In the genomic region with DNA sequence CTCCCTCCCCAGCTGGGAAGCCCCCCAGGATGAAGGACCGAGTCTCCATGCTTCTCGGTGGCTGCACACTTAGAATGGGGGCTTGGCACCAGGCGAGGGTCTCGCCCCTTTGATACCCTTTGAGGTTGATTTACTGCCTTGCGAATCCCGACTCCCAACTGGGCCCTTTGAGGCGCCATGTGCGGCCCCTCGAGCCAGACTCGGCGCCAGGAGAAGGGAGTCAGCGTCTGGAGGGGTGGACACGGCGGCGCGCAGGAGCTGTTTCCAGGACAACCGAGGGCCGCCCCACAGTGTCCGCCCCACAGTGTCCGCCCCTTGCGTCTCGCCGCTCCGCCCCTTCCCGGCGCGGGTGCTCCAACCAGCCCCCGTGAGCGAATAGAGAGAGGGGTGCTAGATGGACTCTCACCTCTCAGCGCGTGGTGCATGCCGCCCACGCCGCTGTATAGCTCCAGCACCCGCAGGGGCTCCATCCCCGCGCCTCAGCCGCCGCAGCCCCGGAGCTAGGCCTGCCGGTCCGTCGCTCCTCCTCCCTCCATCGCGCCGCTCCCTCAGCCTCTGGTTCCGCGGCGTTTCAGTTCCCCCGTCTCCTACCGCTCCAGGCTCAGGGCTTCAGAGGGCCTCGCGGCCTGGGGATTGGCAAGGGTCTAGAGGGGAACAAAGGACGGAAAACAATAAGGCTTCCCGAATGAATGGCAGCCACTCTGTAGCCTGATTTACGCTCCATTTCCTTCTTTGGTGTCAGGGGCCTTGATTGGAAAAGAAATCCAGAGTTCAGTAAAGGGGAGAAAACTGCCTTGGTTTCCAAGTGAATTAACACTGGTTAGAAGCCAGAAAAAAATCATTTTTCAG, we compare ENCODE assay signal across 8 cellular contexts. TPM values are rescaled to one million over a fixed set of nuclear protein-coding genes. Genes with fewer than 3 reads are reported as not detected.
DNase-seq lines count a peak whose midpoint lies in the region; ATAC-seq and TF ChIP-seq lines count a peak whose summit lies in the region.

A gene with protein sequence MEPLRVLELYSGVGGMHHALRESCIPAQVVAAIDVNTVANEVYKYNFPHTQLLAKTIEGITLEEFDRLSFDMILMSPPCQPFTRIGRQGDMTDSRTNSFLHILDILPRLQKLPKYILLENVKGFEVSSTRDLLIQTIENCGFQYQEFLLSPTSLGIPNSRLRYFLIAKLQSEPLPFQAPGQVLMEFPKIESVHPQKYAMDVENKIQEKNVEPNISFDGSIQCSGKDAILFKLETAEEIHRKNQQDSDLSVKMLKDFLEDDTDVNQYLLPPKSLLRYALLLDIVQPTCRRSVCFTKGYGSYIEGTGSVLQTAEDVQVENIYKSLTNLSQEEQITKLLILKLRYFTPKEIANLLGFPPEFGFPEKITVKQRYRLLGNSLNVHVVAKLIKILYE (minus strand): TSS at position 508 of the 849 bp plus-strand sequence. CDS start 38 bp downstream, at position 470.

- H3K27me3 ChIP-seq in OCI-LY3 (ENCODE audit: low read depth, low read length) (no peaks in the 10 kb centered on the region), esophagus (ENCODE audit: control insufficient read depth in 1 of 2, insufficient read depth in 2 of 2, low read length in 2 of 2) (no peaks in the 10 kb centered on the region), muscle layer of colon (ENCODE audit: control insufficient read depth in 1 of 2, insufficient read depth in 2 of 2, low read length in 2 of 2) (no peaks in the 10 kb centered on the region)

- DNase-seq in COR-L47 (lab: John Stamatoyannopoulos, UW) (peak; percentile 51), HK-2 (ENCODE audit: unreplicated experiment) (peak; percentile 86)
- DNase-seq in activated T-cell treated with anti-CD3 and anti-CD28 coated beads, Interleukin-2, amount 50 U/mL, for 4 hours: peak; percentile 73
- DNase-seq in stimulated activated CD8-positive, alpha-beta memory T cell treated with anti-CD3 and anti-CD28 coated beads, Interleukin-4, amount 100 ng/mL, for 48 hours: peak; percentile 87

- H3K4me3 ChIP-seq in OCI-LY3 (ENCODE audit: low read length): peak within 1 kb of the TSS; percentile 94
- H3K4me3 ChIP-seq in esophagus (ENCODE audit: low read depth in 1 of 2, low read length in 2 of 2): peak within 1 kb of the TSS; percentile 76 to 92
- H3K4me3 ChIP-seq in muscle layer of colon (ENCODE audit: low read depth in 1 of 2, low read length in 2 of 2): peak within 1 kb of the TSS; percentile 86 to 96

- peak; percentile 89 for ATAC-seq in GM19463 (IDR thresholded peaks at IDR 0.05; ENCODE audit: unreplicated experiment)
- ATAC-seq in activated T-cell treated with anti-CD3 and anti-CD28 coated beads, Interleukin-2, amount 50 U/mL, for 4 hours: peak; percentile 94 to 96

- H3K9me3 ChIP-seq in OCI-LY3 (ENCODE audit: insufficient read depth, low read length) (no peaks in the 10 kb centered on the region), esophagus (ENCODE audit: control insufficient read depth in 2 of 2, insufficient read depth in 1 of 2, low read depth in 1 of 2, low read length in 1 of 2) (no peaks in the 10 kb centered on the region), muscle layer of colon (ENCODE audit: low read length) (no peaks in the 10 kb centered on the region)

- no peaks in the 10 kb centered on the region for H3K36me3 ChIP-seq in OCI-LY3 (replicated peaks; ENCODE audit: low read depth, low read length)
- H3K36me3 ChIP-seq in esophagus (ENCODE audit: control insufficient read depth in 2 of 2, insufficient read depth in 2 of 2, low read length in 1 of 2): no peaks in the 10 kb centered on the region
- no peaks in the 10 kb centered on the region for H3K36me3 ChIP-seq in muscle layer of colon (ENCODE audit: insufficient read depth, low read length)

- H3K4me1 Mint-ChIP-seq in activated T-cell treated with anti-CD3 and anti-CD28 coated beads, Interleukin-2, amount 50 U/mL, for 4 hours (ENCODE audit: low read depth): peaks cover 51% of the 10 kb centered on the region

- peak within 1 kb of the TSS; percentile 89 for H3K4me2 ChIP-seq in OCI-LY3 (ENCODE audit: low read length)

- no peaks in the 10 kb centered on the region for H3K27me3 Mint-ChIP-seq in activated T-cell treated with anti-CD3 and anti-CD28 coated beads, Interleukin-2, amount 50 U/mL, for 4 hours (ENCODE audit: low read depth)

- WGBS in esophagus, 2 donors: 1% methylated on average over 55 to 56 of the region's 56 CpGs

- H3K79me2 ChIP-seq in OCI-LY3 (ENCODE audit: low read length): peaks cover 6% of the 10 kb centered on the region; the same call in 1 of the 2 replicates

- H3K36me3 Mint-ChIP-seq in activated T-cell treated with anti-CD3 and anti-CD28 coated beads, Interleukin-2, amount 50 U/mL, for 4 hours (ENCODE audit: insufficient read depth): peaks cover 1% of the 10 kb centered on the region

- peak within 1 kb of the TSS; percentile 93 for H2AFZ ChIP-seq in OCI-LY3 (ENCODE audit: low read depth, low read length)

- H3K4me3 Mint-ChIP-seq in activated T-cell treated with anti-CD3 and anti-CD28 coated beads, Interleukin-2, amount 50 U/mL, for 4 hours: peak within 1 kb of the TSS; percentile 95

- H3K4me1 ChIP-seq in OCI-LY3 (ENCODE audit: low read length): peaks cover 23% of the 10 kb centered on the region
- H3K4me1 ChIP-seq in esophagus (ENCODE audit: control insufficient read depth in 2 of 2, insufficient read depth in 2 of 2, low read length in 1 of 2): no peaks in the 10 kb centered on the region
- peaks cover 4% of the 10 kb centered on the region for H3K4me1 ChIP-seq in muscle layer of colon (ENCODE audit: insufficient read depth, low read length)

- H3K9me3 Mint-ChIP-seq in activated T-cell treated with anti-CD3 and anti-CD28 coated beads, Interleukin-2, amount 50 U/mL, for 4 hours: no peaks in the 10 kb centered on the region

- no peaks in the 10 kb centered on the region for H4K20me1 ChIP-seq in OCI-LY3 (ENCODE audit: insufficient read depth, low read length)

- H3K27ac ChIP-seq in OCI-LY3 (ENCODE audit: low read length) (peak within 1 kb of the TSS; percentile 56), esophagus (ENCODE audit: low read depth in 2 of 2, low read length in 1 of 2) (peak within 1 kb of the TSS; percentile 89 to 93), muscle layer of colon (ENCODE audit: low read depth, low read length) (peak within 1 kb of the TSS; percentile 96)

- H3K9ac ChIP-seq in OCI-LY3 (ENCODE audit: low read length) (peak within 1 kb of the TSS; percentile 75), muscle layer of colon (ENCODE audit: low read length) (peak within 1 kb of the TSS; percentile 65)

- TF ChIP-seq CTCF in OCI-LY3 (IDR thresholded peaks at IDR 0.05; ENCODE audit: low read depth, low read length): no peak

RNA-seq across cellular contexts. Expression of the gene that starts here (rescaled TPM):
- 10 to 100 TPM in 2 of 3 donors, 1 to 10 TPM in 1; 9.1 to 12.1 (median 10.9) TPM for total RNA-seq in activated T-cell treated with anti-CD3 and anti-CD28 coated beads, Interleukin-2, amount 50 U/mL, for 4 hours
- 1 to 10 TPM in 1 of 2 donors, under 1 TPM in 1; 0.81 to 1.2 TPM for polyA plus RNA-seq in esophagus

Comparison
In these comparisons a context has a peak if more than half of its experiments do, and no peak if none do; other contexts are left out.
1. Peak in every context shown above with its lines: DNase-seq, ATAC-seq, H3K4me3 ChIP-seq and H3K27ac ChIP-seq.